Comparison of ENCODE assay signal across 9 cellular contexts in genomic region chr6:31727034-31727716, GRCh38. TPM values are rescaled to one million over a fixed set of nuclear protein-coding genes. Genes with fewer than 3 reads are reported as not detected.
A peak's percentile ranks its signal among the peaks of the same experiment; 100 is the strongest.
DNase-seq lines count a peak whose midpoint lies in the region; ATAC-seq and TF ChIP-seq lines count a peak whose summit lies in the region.
"Had no signal": no experiment of that assay in that cellular context is flagged by ENCODE, and none has a peak within 500 bp of the region (broad histone marks: within the 10 kb centered on the region; RNA-seq: fewer than 3 reads in every experiment).

No MANE protein-coding gene starts in this region.

- peaks cover 23% of the 10 kb centered on the region for H3K36me3 Mint-ChIP-seq in activated naive CD8-positive, alpha-beta T cell treated with anti-CD3 and anti-CD28 coated beads, Interleukin-2, amount 50 U/mL, for 24 hours (ENCODE audit: low read depth)
- H3K36me3 Mint-ChIP-seq in neural crest cell (ENCODE audit: low read depth), result peaks cover 40% of the 10 kb centered on the region

- TF ChIP-seq CTCF in GM13976 (IDR thresholded peaks at IDR 0.05; ENCODE audit: borderline replicate concordance, control extremely low read depth, extremely low read depth, insufficient read depth, missing control alignments), result no peak
- no peak for TF ChIP-seq CTCF in neural crest cell (conservative IDR thresholded peaks at IDR 0.05)

- H3K9me3 Mint-ChIP-seq in activated naive CD8-positive, alpha-beta T cell treated with anti-CD3 and anti-CD28 coated beads, Interleukin-2, amount 50 U/mL, for 24 hours, result no peaks in the 10 kb centered on the region
- no peaks in the 10 kb centered on the region for H3K9me3 Mint-ChIP-seq in neural crest cell

- H3K27ac Mint-ChIP-seq in activated naive CD8-positive, alpha-beta T cell treated with anti-CD3 and anti-CD28 coated beads, Interleukin-2, amount 50 U/mL, for 24 hours, result peak overlapping the region; percentile 64
- no peak overlapping the region for H3K27ac Mint-ChIP-seq in neural crest cell (ENCODE audit: unreplicated experiment)

- in situ Hi-C loops in GM13976 (cut with MboI; ENCODE audit: low sequenced_read_pairs, unreplicated experiment), result no loop called here

- H3K4me3 Mint-ChIP-seq in activated naive CD8-positive, alpha-beta T cell treated with anti-CD3 and anti-CD28 coated beads, Interleukin-2, amount 50 U/mL, for 24 hours, result peak overlapping the region; percentile 32
- H3K4me3 Mint-ChIP-seq in neural crest cell, result peak overlapping the region; percentile 80

- DNase-seq in GM13976 (ENCODE audit: low spot score) (peak; percentile 84), neural crest cell (ENCODE audit: low read depth, low spot score) (no peak), NCI-H1105 treated with DMSO at 0.1 percent for 48 hours (lab: John Stamatoyannopoulos, UW) (no peak), DMS 273 (lab: John Stamatoyannopoulos, UW; ENCODE audit: unreplicated experiment) (no peak)
- peak; percentile 42 for DNase-seq in activated naive CD8-positive, alpha-beta T cell treated with anti-CD3 and anti-CD28 coated beads, Interleukin-2, amount 50 U/mL, for 24 hours
- DNase-seq: NCI-H69 had no signal

- no peaks in the 10 kb centered on the region for H3K27me3 Mint-ChIP-seq in activated naive CD8-positive, alpha-beta T cell treated with anti-CD3 and anti-CD28 coated beads, Interleukin-2, amount 50 U/mL, for 24 hours
- H3K27me3 Mint-ChIP-seq in neural crest cell (ENCODE audit: low read depth), result peaks cover 4% of the 10 kb centered on the region

- ATAC-seq in HG02885 (IDR thresholded peaks at IDR 0.05; ENCODE audit: poor library complexity, unreplicated experiment) (peak; percentile 53), HG03139 (IDR thresholded peaks at IDR 0.05; ENCODE audit: unreplicated experiment) (no peak), GM21576 (IDR thresholded peaks at IDR 0.05; ENCODE audit: unreplicated experiment) (no peak)
- peak; percentile 53 for ATAC-seq in activated naive CD8-positive, alpha-beta T cell treated with anti-CD3 and anti-CD28 coated beads, Interleukin-2, amount 50 U/mL, for 24 hours

- H3K4me1 Mint-ChIP-seq in activated naive CD8-positive, alpha-beta T cell treated with anti-CD3 and anti-CD28 coated beads, Interleukin-2, amount 50 U/mL, for 24 hours, result peaks cover 61% of the 10 kb centered on the region
- peaks cover 33% of the 10 kb centered on the region for H3K4me1 Mint-ChIP-seq in neural crest cell

RNA-seq across cellular contexts. Expression of gene DDAH2, which starts 1.9 kb away (rescaled TPM):
- total RNA-seq in neural crest cell, result 186 and 194 TPM in 2 replicates

RNA-seq across cellular contexts. Expression of gene MPIG6B, which starts 4.0 kb away (rescaled TPM):
- not detected in 2 replicates for total RNA-seq in neural crest cell

RNA-seq across cellular contexts. Expression of gene LY6G6C, which starts 5.6 kb away (rescaled TPM):
- total RNA-seq in neural crest cell, result 1.2 TPM in 2 replicates

RNA-seq across cellular contexts. Expression of gene CLIC1, which starts 9.2 kb away (rescaled TPM):
- total RNA-seq in neural crest cell, result 305 and 313 TPM in 2 replicates

RNA-seq across cellular contexts. Expression of gene LY6G6D, which starts 12.0 kb away (rescaled TPM):
- total RNA-seq in neural crest cell, result not detected in 2 replicates

Comparison
In these comparisons a context has a peak if more than half of its experiments do, and no peak if none do; other contexts are left out.
1. DNase-seq: peak in GM13976 (single experiment) and activated naive CD8-positive, alpha-beta T cell treated with anti-CD3 and anti-CD28 coated beads, Interleukin-2, amount 50 U/mL, for 24 hours (single experiment); none in neural crest cell (single experiment), NCI-H1105 treated with DMSO at 0.1 percent for 48 hours (single experiment) and DMS 273 (single experiment).
2. ATAC-seq: peak in HG02885 (single experiment) and activated naive CD8-positive, alpha-beta T cell treated with anti-CD3 and anti-CD28 coated beads, Interleukin-2, amount 50 U/mL, for 24 hours (single experiment); none in HG03139 (single experiment) and GM21576 (single experiment).